ENCODE assay signal across 8 cellular contexts in genomic region chr12:112297188-112297587, GRCh38.
"Had no signal": no experiment of that assay in that cellular context is flagged by ENCODE, and none has a peak within 500 bp of the region (broad histone marks: within the 10 kb centered on the region; RNA-seq: fewer than 3 reads in every experiment).

No MANE protein-coding gene starts in this region.

- H3K27ac ChIP-seq: GM23248, HL-60, KMS-11 had no signal

- H3K4me3 ChIP-seq: GM23248 had no signal

- DNase-seq: GM23248, GOT3, H9, HCEC 1CT, HFFc6, KBM-7 had no signal
